In the genomic region with DNA sequence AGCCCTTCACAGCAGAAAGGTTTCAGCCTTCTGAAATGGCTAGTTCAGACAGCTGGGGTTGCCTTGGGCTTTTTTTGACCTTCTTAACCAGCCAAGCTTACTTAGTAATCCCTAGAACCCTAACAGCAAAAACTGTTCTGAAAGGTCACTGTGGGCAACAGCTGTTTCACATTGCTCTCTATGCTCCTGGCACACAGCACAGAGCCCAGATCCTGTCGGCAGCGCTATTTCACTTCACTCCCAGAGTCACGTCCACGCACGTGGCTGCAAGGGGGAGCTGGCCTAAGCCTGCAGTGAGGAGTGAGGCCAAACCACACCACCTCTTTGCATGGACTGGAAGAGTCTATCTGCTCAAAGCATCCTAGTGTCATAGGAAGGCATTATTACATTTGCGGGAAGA, we compare ENCODE assay signal across 9 cellular contexts. TPM values are rescaled to one million over a fixed set of nuclear protein-coding genes. Genes with fewer than 3 reads are reported as not detected.
A peak's percentile ranks its signal among the peaks of the same experiment; 100 is the strongest.
DNase-seq lines count a peak whose midpoint lies in the region; ATAC-seq lines count a peak whose summit lies in the region.
"Had no signal": no experiment of that assay in that cellular context is flagged by ENCODE, and none has a peak within 500 bp of the region (broad histone marks: within the 10 kb centered on the region; RNA-seq: fewer than 3 reads in every experiment).

No MANE protein-coding gene starts in this region.

- DNase-seq in foreskin melanocyte: peak; percentile 32
- no peak for DNase-seq in left colon
- no peak for DNase-seq in dermis blood vessel endothelial cell
- no peak for DNase-seq in amniotic stem cell (lab: John Stamatoyannopoulos, UW)
- DNase-seq in ureter (ENCODE audit: low spot score): no peak
- DNase-seq: NCI-H226 had no signal

- intact Hi-C loops in left colon (cut with DNase I, micrococcal nuclease): no loop called here

- peak; percentile 76 for ATAC-seq in GM18508 (IDR thresholded peaks at IDR 0.05; ENCODE audit: insufficient read depth, unreplicated experiment)
- peak; percentile 70 for ATAC-seq in GM21619 (IDR thresholded peaks at IDR 0.05; ENCODE audit: unreplicated experiment)
- peak; percentile 76 for ATAC-seq in HG03378 (IDR thresholded peaks at IDR 0.05; ENCODE audit: unreplicated experiment)
- ATAC-seq in left colon: no peak

RNA-seq across cellular contexts. Expression of a gene that starts 32.0 kb away (rescaled TPM):
- total RNA-seq in left colon (10 to 100 TPM; 13.7 to 34.9 TPM), dermis blood vessel endothelial cell (3.1 and 6.1 TPM in 2 replicates), ureter (26.4 TPM)

RNA-seq across cellular contexts. Expression of a gene that starts 32.4 kb away (rescaled TPM):
- 10 to 100 TPM; 47.3 to 48.8 TPM for total RNA-seq in left colon
- total RNA-seq in dermis blood vessel endothelial cell: 11.4 and 17.2 TPM in 2 replicates
- 33.7 TPM for total RNA-seq in ureter
